In genomic region chr10:72261323-72262018, GRCh38 we compare ENCODE assay signal across 1 cellular context.
A peak's percentile ranks its signal among the peaks of the same experiment; 100 is the strongest.
TF ChIP-seq lines count a peak whose summit lies in the region.

No MANE protein-coding gene starts in this region.

TF ChIP-seq in K562, 482 proteins besides CTCF, POLR2A, EP300 and RAD21 (continued from another document and continues in another):
- TF ChIP-seq ZNF407 (IDR thresholded peaks at IDR 0.05; ENCODE audit: low read depth) (no peak), CTCFL (IDR thresholded peaks at IDR 0.05; ENCODE audit: borderline replicate concordance, insufficient read depth, low read depth, low read length, poor library complexity, severe bottlenecking) (no peak), ZNF780A (CRISPR knock-in tag; IDR thresholded peaks at IDR 0.05) (no peak), NRF1 (conservative IDR thresholded peaks at IDR 0.05 in 1 of 2, IDR thresholded peaks at IDR 0.05 in 1 of 2) (no peak), NR2C1 (IDR thresholded peaks at IDR 0.05) (0 out of 2 replicates have a peak, but pooled peaks have one; percentile 9), NR2C1 (tag; IDR thresholded peaks at IDR 0.05) (peak; percentile 38; the same call in 1 of the 2 replicates), MYNN (IDR thresholded peaks at IDR 0.05) (no peak), MYNN (CRISPR knock-in tag; IDR thresholded peaks at IDR 0.05) (no peak), KHSRP (IDR thresholded peaks at IDR 0.05) (no peak), SETDB1 (IDR thresholded peaks at IDR 0.05; ENCODE audit: low read length) (no peak), JUN (IDR thresholded peaks at IDR 0.05; ENCODE audit: borderline replicate concordance, low read depth, low read length) (peak; percentile 77; the same call in 1 of the 2 replicates), JUN (CRISPR knock-in tag; IDR thresholded peaks at IDR 0.05; ENCODE audit: borderline replicate concordance) (no peak), LCOR (CRISPR knock-in tag; IDR thresholded peaks at IDR 0.05) (no peak), XRCC3 (IDR thresholded peaks at IDR 0.05) (no peak), ILF3 (IDR thresholded peaks at IDR 0.05; ENCODE audit: borderline replicate concordance) (no peak), NR2C2 (CRISPR knock-in tag; IDR thresholded peaks at IDR 0.05) (no peak), NR2C2 (tag; IDR thresholded peaks at IDR 0.05) (no peak), KDM5B (IDR thresholded peaks at IDR 0.05; ENCODE audit: insufficient replicate concordance, low read depth, low read length) (peak; percentile 75), MBD1 (CRISPR knock-in tag; IDR thresholded peaks at IDR 0.05) (no peak), HSF4 (CRISPR knock-in tag; IDR thresholded peaks at IDR 0.05; ENCODE audit: borderline replicate concordance) (no peak), PURB (CRISPR knock-in tag; IDR thresholded peaks at IDR 0.05; ENCODE audit: low read depth) (no peak), ESRRB (CRISPR knock-in tag; IDR thresholded peaks at IDR 0.05; ENCODE audit: borderline replicate concordance) (no peak), KLF16 (IDR thresholded peaks at IDR 0.05) (no peak), CC2D1A (IDR thresholded peaks at IDR 0.05) (peak; percentile 45; the same call in 1 of the 2 replicates), ETV6 (IDR thresholded peaks at IDR 0.05; ENCODE audit: borderline replicate concordance in 1 of 2, low read depth in 2 of 2, low read length in 1 of 2) (no peak; a peak in 1 of 4 replicates), ETV6 (CRISPR knock-in tag; IDR thresholded peaks at IDR 0.05; ENCODE audit: borderline replicate concordance) (no peak), SMARCA4 (IDR thresholded peaks at IDR 0.05) (peak; percentile 81), RFX5 (IDR thresholded peaks at IDR 0.05; ENCODE audit: low read depth, low read length) (no peak), THRB (CRISPR knock-in tag; conservative IDR thresholded peaks at IDR 0.05) (no peak), ZNF124 (CRISPR knock-in tag; IDR thresholded peaks at IDR 0.05) (no peak), PHF20 (IDR thresholded peaks at IDR 0.05; ENCODE audit: partially characterized antibody) (no peak), RBM15 (IDR thresholded peaks at IDR 0.05; ENCODE audit: insufficient read depth, low read length) (no peak), ZNF717 (CRISPR knock-in tag; IDR thresholded peaks at IDR 0.05) (no peak), PBX2 (CRISPR knock-in tag; IDR thresholded peaks at IDR 0.05; ENCODE audit: low read depth) (no peak), PBX2 (tag; conservative IDR thresholded peaks at IDR 0.05; ENCODE audit: low read depth) (0 out of 2 replicates have a peak, but pooled peaks have one; percentile 6), ZNF274 (IDR thresholded peaks at IDR 0.05; ENCODE audit: borderline replicate concordance, low read depth, low read length) (no peak), CBX3 (IDR thresholded peaks at IDR 0.05; ENCODE audit: borderline replicate concordance in 1 of 2, low read length in 2 of 2) (no peak), YBX1 (IDR thresholded peaks at IDR 0.05) (no peak), ZFX (CRISPR knock-in tag; IDR thresholded peaks at IDR 0.05) (peak; percentile 84), GABPB1 (CRISPR knock-in tag; IDR thresholded peaks at IDR 0.05) (no peak; the same call in 1 of the 2 replicates), NONO (IDR thresholded peaks at IDR 0.05; ENCODE audit: low read depth in 2 of 2, low read length in 1 of 2) (peak in 1 of 2 experiments; percentile 63; a peak in 1 of 4 replicates), IRF1 (CRISPR knock-in tag; IDR thresholded peaks at IDR 0.05; ENCODE audit: borderline replicate concordance) (no peak), ZBTB1 (CRISPR knock-in tag; IDR thresholded peaks at IDR 0.05; ENCODE audit: borderline replicate concordance, low read depth) (no peak), HIVEP1 (CRISPR knock-in tag; IDR thresholded peaks at IDR 0.05) (0 out of 2 replicates have a peak, but pooled peaks have one; percentile 2), HLTF (IDR thresholded peaks at IDR 0.05) (no peak), ZKSCAN8 (CRISPR knock-in tag; IDR thresholded peaks at IDR 0.05) (no peak), MXI1 (IDR thresholded peaks at IDR 0.05; ENCODE audit: low read depth, low read length) (no peak), KAT7 (CRISPR knock-in tag; IDR thresholded peaks at IDR 0.05; ENCODE audit: borderline replicate concordance) (no peak), PTTG1 (tag; IDR thresholded peaks at IDR 0.05; ENCODE audit: low read depth) (no peak), ZC3H11A (IDR thresholded peaks at IDR 0.05; ENCODE audit: low read depth, low read length) (no peak), L3MBTL2 (IDR thresholded peaks at IDR 0.05) (peak; percentile 54; the same call in 1 of the 2 replicates), SAFB (IDR thresholded peaks at IDR 0.05; ENCODE audit: borderline replicate concordance, low read depth, low read length) (no peak), ZNF282 (CRISPR knock-in tag; IDR thresholded peaks at IDR 0.05) (no peak), POLR3A (IDR thresholded peaks at IDR 0.05; ENCODE audit: borderline replicate concordance, extremely low read depth, insufficient read depth, insufficient read length) (no peak), BCL6 (CRISPR knock-in tag; IDR thresholded peaks at IDR 0.05) (no peak), HNRNPK (IDR thresholded peaks at IDR 0.05; ENCODE audit: low read depth, low read length, poor library complexity, severe bottlenecking) (no peak), EWSR1 (IDR thresholded peaks at IDR 0.05; ENCODE audit: borderline replicate concordance, low read depth, partially characterized antibody) (no peak), FIP1L1 (IDR thresholded peaks at IDR 0.05; ENCODE audit: low read depth, low read length, poor library complexity, severe bottlenecking) (no peak), CBX1 (IDR thresholded peaks at IDR 0.05; ENCODE audit: low read depth) (0 out of 2 replicates have a peak, but pooled peaks have one; percentile 7), MTA3 (IDR thresholded peaks at IDR 0.05; ENCODE audit: borderline replicate concordance) (peak; percentile 63; the same call in 1 of the 2 replicates)
